ENCODE assay signal across 20 cellular contexts in the genomic region with DNA sequence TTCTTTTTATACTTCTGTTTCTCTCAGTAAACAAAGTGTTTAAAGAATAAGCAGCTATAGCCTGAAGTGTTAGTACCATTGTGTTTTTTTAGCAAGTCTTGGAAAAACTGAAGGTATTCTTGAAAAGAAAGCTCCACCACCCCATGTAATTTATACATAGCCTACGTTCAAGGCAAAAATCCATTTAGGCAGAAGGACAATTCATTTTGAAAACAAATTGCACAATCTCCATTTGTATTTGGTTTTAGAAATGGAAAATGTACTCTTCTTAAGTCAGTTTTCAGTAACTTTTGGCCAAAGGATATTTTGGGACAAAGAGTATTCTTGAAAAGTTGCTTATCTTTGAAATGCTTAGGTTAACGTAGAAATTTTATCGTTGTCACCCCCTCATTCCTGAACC.
"Had no signal": no experiment of that assay in that cellular context is flagged by ENCODE, and none has a peak within 500 bp of the region (broad histone marks: within the 10 kb centered on the region; RNA-seq: fewer than 3 reads in every experiment).

No MANE protein-coding gene starts in this region.

- ATAC-seq: left lung; stimulated activated effector memory CD8-positive, alpha-beta T cell treated with anti-CD3 and anti-CD28 coated beads, Interleukin-12 subunit alpha, Interleukin-12 subunit beta, amount 100 ng/mL, for 72 hours; stimulated activated naive CD8-positive, alpha-beta T cell treated with anti-CD3 and anti-CD28 coated beads, Interleukin-15, Interleukin-2, amounts not matched to agents 100 U/mL and 50 U/mL, for 24 hours had no signal

- H3K9me3 Mint-ChIP-seq: endodermal cell, nephron had no signal

- H3K4me1 Mint-ChIP-seq: naive B cell; stimulated activated effector memory CD8-positive, alpha-beta T cell treated with anti-CD3 and anti-CD28 coated beads, Interleukin-12 subunit alpha, Interleukin-12 subunit beta, amount 100 ng/mL, for 72 hours had no signal

- H3K27ac ChIP-seq: left lung, neutrophil had no signal

- H3K4me3 ChIP-seq: coronary artery, left lung, lung, smooth muscle cell had no signal

- H3K36me3 Mint-ChIP-seq: naive B cell; stimulated activated effector memory CD8-positive, alpha-beta T cell treated with anti-CD3 and anti-CD28 coated beads, Interleukin-12 subunit alpha, Interleukin-12 subunit beta, amount 100 ng/mL, for 72 hours had no signal

- H3K27me3 ChIP-seq: heart right ventricle, left lung, neutrophil had no signal

- H3K27ac Mint-ChIP-seq: naive B cell; stimulated activated effector memory CD8-positive, alpha-beta T cell treated with anti-CD3 and anti-CD28 coated beads, Interleukin-12 subunit alpha, Interleukin-12 subunit beta, amount 100 ng/mL, for 72 hours had no signal

- H3K9me3 ChIP-seq: heart right ventricle, left lung, neutrophil had no signal

- DNase-seq: caudate nucleus; effector CD4-positive, alpha-beta T cell; endodermal cell; erythroblast; heart right ventricle; islet precursor cell; left lung; mesendoderm; naive B cell; right cardiac atrium; stimulated activated CD4-positive, alpha-beta T cell treated with anti-CD3 and anti-CD28 coated beads, Interleukin-4, amount 100 ng/mL, for 1 hour; stimulated activated CD8-positive, alpha-beta memory T cell treated with anti-CD3 and anti-CD28 coated beads, Interleukin-4, amount 100 ng/mL, for 48 hours; stimulated activated naive CD8-positive, alpha-beta T cell treated with anti-CD3 and anti-CD28 coated beads, Interleukin-15, Interleukin-2, amounts not matched to agents 100 U/mL and 50 U/mL, for 24 hours; trophoblast cell had no signal

- H3K4me3 Mint-ChIP-seq: endodermal cell; naive B cell; nephron; stimulated activated effector memory CD8-positive, alpha-beta T cell treated with anti-CD3 and anti-CD28 coated beads, Interleukin-12 subunit alpha, Interleukin-12 subunit beta, amount 100 ng/mL, for 72 hours had no signal

- H3K36me3 ChIP-seq: heart right ventricle, left lung, neutrophil had no signal
